ENCODE assay signal across 8 cellular contexts in genomic region chr10:77927343-77928256, GRCh38. TPM values are rescaled to one million over a fixed set of nuclear protein-coding genes. Genes with fewer than 3 reads are reported as not detected.
DNase-seq lines count a peak whose midpoint lies in the region; ATAC-seq and TF ChIP-seq lines count a peak whose summit lies in the region.

No MANE protein-coding gene starts in this region.

- H3K4me3 ChIP-seq in MG63 = peak overlapping the region; percentile 39; the same call in 1 of the 2 replicates
- peak overlapping the region; percentile 96 to 99 for H3K4me3 ChIP-seq in neuronal stem cell (ENCODE audit: low read length in 2 of 2)

- H3K9me3 ChIP-seq in MG63 (no peaks in the 10 kb centered on the region), neuronal stem cell (replicated peaks in 1 of 2; ENCODE audit: control insufficient read depth in 2 of 2, insufficient read depth in 1 of 2, low read depth in 1 of 2, low read length in 2 of 2) (no peaks in the 10 kb centered on the region)

- H3K4me3 Mint-ChIP-seq in CD14-positive monocyte = peak overlapping the region; percentile 63 to 72
- peak overlapping the region; percentile 77 to 84 for H3K4me3 Mint-ChIP-seq in effector memory CD8-positive, alpha-beta T cell

- DNase-seq in CD14-positive monocyte (ENCODE audit: low spot score) = no peak
- no peak for DNase-seq in MG63
- no peak for DNase-seq in effector memory CD8-positive, alpha-beta T cell
- DNase-seq in neuronal stem cell (ENCODE audit: low spot score) = peak; percentile 14
- no peak for DNase-seq in stimulated activated CD4-positive, alpha-beta T cell treated with anti-CD3 and anti-CD28 coated beads, Interleukin-15, amount 100 ng/mL, for 24 hours

- H3K4ac ChIP-seq in neuronal stem cell (ENCODE audit: low read length) = no peak overlapping the region

- peak overlapping the region; percentile 99 for H3K18ac ChIP-seq in neuronal stem cell (ENCODE audit: low read length)

- H4K91ac ChIP-seq in neuronal stem cell (ENCODE audit: low read depth, low read length, poor library complexity) = no peak overlapping the region

- no peak overlapping the region for H4K8ac ChIP-seq in neuronal stem cell (ENCODE audit: low read depth, low read length)

- H2BK15ac ChIP-seq in neuronal stem cell (ENCODE audit: low read length) = peak overlapping the region; percentile 4

- peak overlapping the region; percentile 40 for H2BK120ac ChIP-seq in neuronal stem cell (ENCODE audit: low read depth, low read length)

- H3K23ac ChIP-seq in neuronal stem cell (ENCODE audit: low read depth, low read length, poor library complexity) = no peak overlapping the region

- H3K4me1 Mint-ChIP-seq in CD14-positive monocyte = peaks cover 12% of the 10 kb centered on the region
- H3K4me1 Mint-ChIP-seq in effector memory CD8-positive, alpha-beta T cell (ENCODE audit: low read depth in 2 of 2) = peaks cover 13 to 20% of the 10 kb centered on the region in 2 donors

- H2AFZ ChIP-seq in neuronal stem cell (ENCODE audit: low read length) = peak overlapping the region; percentile 91

- no peak for ATAC-seq in effector memory CD8-positive, alpha-beta T cell (replicated peaks)
- ATAC-seq in GM18520 (IDR thresholded peaks at IDR 0.05; ENCODE audit: unreplicated experiment) = no peak
- no peak for ATAC-seq in HG02884 (IDR thresholded peaks at IDR 0.05; ENCODE audit: unreplicated experiment)
- no peak for ATAC-seq in HG02678 (IDR thresholded peaks at IDR 0.05; ENCODE audit: unreplicated experiment)

- TF ChIP-seq CTCF in CD14-positive monocyte (IDR thresholded peaks at IDR 0.05) = no peak

- intact Hi-C loops in CD14-positive monocyte (cut with micrococcal nuclease) = no loop called here

- H3K36me3 Mint-ChIP-seq in CD14-positive monocyte = peaks cover 0 to 4% of the 10 kb centered on the region in 2 donors
- no peaks in the 10 kb centered on the region for H3K36me3 Mint-ChIP-seq in effector memory CD8-positive, alpha-beta T cell (ENCODE audit: insufficient read depth)

- no CpG with 5 or more reads among the region's 20 CpGs for WGBS in neuronal stem cell (ENCODE audit: extremely low coverage in 2 of 2, insufficient read length in 2 of 2, insufficient replicate concordance in 1 of 2), 2 donors

- H3K79me1 ChIP-seq in neuronal stem cell (ENCODE audit: low read depth, low read length) = peaks cover 9% of the 10 kb centered on the region

- no peak overlapping the region for H2BK5ac ChIP-seq in neuronal stem cell (ENCODE audit: low read length)

- H3K14ac ChIP-seq in neuronal stem cell (ENCODE audit: low read length) = no peak overlapping the region

- H3K36me3 ChIP-seq in MG63 (no peaks in the 10 kb centered on the region), neuronal stem cell (replicated peaks in 1 of 2; ENCODE audit: control insufficient read depth in 2 of 2, insufficient read depth in 2 of 2, low read length in 2 of 2) (peaks cover 0 to 5% of the 10 kb centered on the region in 2 donors)

- H3K27me3 ChIP-seq in MG63 (no peaks in the 10 kb centered on the region), neuronal stem cell (ENCODE audit: control insufficient read depth in 3 of 3, insufficient read depth in 3 of 3, low read depth in 1 of 3, low read length in 3 of 3) (peaks cover 0 to 7% (median 0%) of the 10 kb centered on the region in 3 experiments)

- H3K27ac ChIP-seq in neuronal stem cell (replicated peaks; ENCODE audit: low read length) = no peak overlapping the region

- H3K4me1 ChIP-seq in neuronal stem cell (ENCODE audit: control insufficient read depth in 2 of 2, insufficient read depth in 1 of 2, low read depth in 1 of 2, low read length in 2 of 2) = peaks cover 11 to 15% of the 10 kb centered on the region in 2 donors

- peak overlapping the region; percentile 74 for H3K4me2 ChIP-seq in neuronal stem cell (ENCODE audit: insufficient read depth, low read length, poor library complexity, severe bottlenecking)

- H3K9me3 Mint-ChIP-seq in CD14-positive monocyte = peaks cover 0 to 17% (median 4%) of the 10 kb centered on the region in 7 donors
- no peaks in the 10 kb centered on the region for H3K9me3 Mint-ChIP-seq in effector memory CD8-positive, alpha-beta T cell

- peaks cover 52 to 65% (median 63%) of the 10 kb centered on the region in 3 donors for H3K27me3 Mint-ChIP-seq in CD14-positive monocyte (ENCODE audit: low read depth in 3 of 3)
- peaks cover 18 to 24% of the 10 kb centered on the region in 2 donors for H3K27me3 Mint-ChIP-seq in effector memory CD8-positive, alpha-beta T cell

- H2BK12ac ChIP-seq in neuronal stem cell (ENCODE audit: low read length) = no peak overlapping the region

- peak overlapping the region; percentile 8 for H2AK5ac ChIP-seq in neuronal stem cell (ENCODE audit: low read depth, low read length)

- H3K9ac ChIP-seq in neuronal stem cell (ENCODE audit: low read depth, low read length, poor library complexity) = no peak overlapping the region

- H3K27ac Mint-ChIP-seq in CD14-positive monocyte = no peak overlapping the region
- peak overlapping the region; percentile 65 to 85 for H3K27ac Mint-ChIP-seq in effector memory CD8-positive, alpha-beta T cell

RNA-seq across cellular contexts. Expression of gene DLG5, which starts 1.0 kb away (rescaled TPM):
- polyA plus RNA-seq in CD14-positive monocyte = under 1 TPM in 1 of 2 donors, not detected in 1; 0.14 TPM
- 22.6 and 33.8 TPM in 2 replicates for total RNA-seq in MG63 (2014; rRNA removed; shearing (Covaris generic); ENCODE audit: low replicate concordance)
- 35.6 TPM for polyA plus RNA-seq in neuronal stem cell (2013, experiment 1 of 2)
- 35.2 TPM for polyA plus RNA-seq in neuronal stem cell (2013, experiment 2 of 2)

Comparison
In these comparisons a context has a peak if more than half of its experiments do, and no peak if none do; other contexts are left out.
1. H3K27ac Mint-ChIP-seq: peak in effector memory CD8-positive, alpha-beta T cell (2 of 2); none in CD14-positive monocyte (0 of 7).